1 cellular context compared by ENCODE assay signal in the genomic region with DNA sequence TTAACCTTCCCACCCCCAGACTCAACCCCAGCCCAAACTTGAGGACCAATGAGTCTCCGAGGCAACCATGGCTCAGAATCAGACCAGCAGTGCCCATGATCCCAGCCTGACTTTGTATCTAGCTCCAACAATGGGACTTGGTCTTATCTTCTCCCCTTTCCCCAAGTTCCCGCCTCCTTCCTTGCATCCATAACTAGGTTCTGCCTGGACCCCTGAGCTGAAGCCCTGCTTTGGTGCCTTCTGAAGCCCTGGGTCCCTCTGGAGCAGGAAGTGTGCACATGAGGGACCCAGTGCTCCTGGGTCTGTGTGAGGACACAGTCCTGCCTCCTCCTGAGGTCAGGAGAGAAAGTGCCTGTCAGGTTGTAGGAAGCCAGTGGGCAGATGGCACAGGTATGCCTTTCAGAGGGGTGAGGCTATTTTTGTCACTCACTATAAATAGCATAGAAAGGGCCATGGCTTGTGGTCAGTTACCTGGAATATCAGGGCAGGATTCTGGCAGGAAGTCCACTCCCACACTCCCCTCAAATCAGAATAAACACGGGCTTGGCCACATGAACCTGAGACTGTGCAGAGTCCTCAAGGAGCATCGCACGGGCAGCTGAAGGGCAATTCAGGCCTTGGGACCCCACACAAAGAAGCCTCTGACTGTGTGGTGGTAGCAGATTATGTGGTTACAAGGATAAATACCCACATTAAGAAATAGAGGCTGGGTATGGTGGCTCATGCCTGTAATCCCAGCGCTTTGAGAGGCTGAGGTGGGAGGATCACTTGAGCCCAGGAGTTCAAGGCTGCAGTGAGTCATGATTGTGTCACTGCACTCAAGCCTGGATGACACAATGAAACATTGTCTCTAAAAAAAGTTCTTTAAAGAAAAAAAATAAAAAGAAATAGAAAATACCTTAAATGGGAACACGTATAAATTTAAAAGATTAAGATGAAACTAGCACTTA.
TF ChIP-seq lines count a peak whose summit lies in the region.

No MANE protein-coding gene starts in this region.

TF ChIP-seq in HepG2, 621 proteins besides CTCF, POLR2A, EP300 and RAD21 (continued from another document and continues in another):
- TF ChIP-seq ZNF280D (CRISPR knock-in tag; IDR thresholded peaks at IDR 0.05) (no peak), FOXA3 (CRISPR knock-in tag; IDR thresholded peaks at IDR 0.05) (0 out of 2 replicates have a peak, but pooled peaks have one; percentile 34), GATAD2A (CRISPR knock-in tag; IDR thresholded peaks at IDR 0.05) (peak; percentile 75), ZNF367 (CRISPR knock-in tag; IDR thresholded peaks at IDR 0.05; ENCODE audit: borderline replicate concordance) (no peak), NR2F1 (CRISPR knock-in tag; IDR thresholded peaks at IDR 0.05) (peak in 1 of 2 experiments; percentile 73; a peak in 2 of 4 replicates), CERS6 (CRISPR knock-in tag; IDR thresholded peaks at IDR 0.05) (no peak), HMG20A (CRISPR knock-in tag; IDR thresholded peaks at IDR 0.05; ENCODE audit: borderline replicate concordance) (peak; percentile 74; the same call in 1 of the 2 replicates), NR2F6 (IDR thresholded peaks at IDR 0.05) (peak; percentile 34; the same call in 1 of the 2 replicates), NR2F6 (CRISPR knock-in tag; IDR thresholded peaks at IDR 0.05) (peak; percentile 68), ETV5 (CRISPR knock-in tag; IDR thresholded peaks at IDR 0.05; ENCODE audit: borderline replicate concordance) (peak; percentile 27; the same call in 1 of the 2 replicates), MXI1 (IDR thresholded peaks at IDR 0.05; ENCODE audit: borderline replicate concordance, low read depth, low read length) (no peak), RARA (CRISPR knock-in tag; IDR thresholded peaks at IDR 0.05) (peak; percentile 78), TCF7 (IDR thresholded peaks at IDR 0.05; ENCODE audit: low read depth) (peak; percentile 32; the same call in 1 of the 2 replicates), ZNF441 (CRISPR knock-in tag; IDR thresholded peaks at IDR 0.05; ENCODE audit: borderline replicate concordance) (no peak), SOX13 (IDR thresholded peaks at IDR 0.05) (no peak), SOX13 (CRISPR knock-in tag; conservative IDR thresholded peaks at IDR 0.05 in 1 of 2, IDR thresholded peaks at IDR 0.05 in 1 of 2) (peak in 1 of 2 experiments; percentile 58; a peak in 1 of 4 replicates), ARID5B (CRISPR knock-in tag; IDR thresholded peaks at IDR 0.05) (peak; percentile 87), MED1 (CRISPR knock-in tag; IDR thresholded peaks at IDR 0.05) (0 out of 2 replicates have a peak, but pooled peaks have one; percentile 17), ZFP90 (CRISPR knock-in tag; IDR thresholded peaks at IDR 0.05; ENCODE audit: borderline replicate concordance) (no peak), ZNF235 (CRISPR knock-in tag; IDR thresholded peaks at IDR 0.05; ENCODE audit: borderline replicate concordance) (no peak), EHMT2 (IDR thresholded peaks at IDR 0.05; ENCODE audit: borderline replicate concordance, low read depth, low read length) (peak; percentile 40; the same call in 1 of the 2 replicates), ZNF121 (CRISPR knock-in tag; IDR thresholded peaks at IDR 0.05) (no peak), REL (CRISPR knock-in tag; conservative IDR thresholded peaks at IDR 0.05) (no peak), ZBTB3 (CRISPR knock-in tag; IDR thresholded peaks at IDR 0.05; ENCODE audit: borderline replicate concordance, low read depth) (no peak), KLF16 (CRISPR knock-in tag; IDR thresholded peaks at IDR 0.05) (peak in 1 of 2 experiments; percentile 25; a peak in 1 of 4 replicates), ZNF569 (CRISPR knock-in tag; IDR thresholded peaks at IDR 0.05; ENCODE audit: borderline replicate concordance) (no peak), MEF2D (CRISPR knock-in tag; IDR thresholded peaks at IDR 0.05) (peak; percentile 72; the same call in 1 of the 2 replicates), SOX5 (CRISPR knock-in tag; IDR thresholded peaks at IDR 0.05; ENCODE audit: borderline replicate concordance) (peak; percentile 70; the same call in 1 of the 2 replicates), RCOR2 (CRISPR knock-in tag; IDR thresholded peaks at IDR 0.05) (peak; percentile 40; the same call in 1 of the 2 replicates), ZSCAN31 (CRISPR knock-in tag; IDR thresholded peaks at IDR 0.05; ENCODE audit: low read depth) (no peak), ZNF891 (CRISPR knock-in tag; IDR thresholded peaks at IDR 0.05) (no peak), ZNF878 (CRISPR knock-in tag; IDR thresholded peaks at IDR 0.05) (0 out of 2 replicates have a peak, but pooled peaks have one; percentile 28)
- TF ChIP-seq, protein P1, sequence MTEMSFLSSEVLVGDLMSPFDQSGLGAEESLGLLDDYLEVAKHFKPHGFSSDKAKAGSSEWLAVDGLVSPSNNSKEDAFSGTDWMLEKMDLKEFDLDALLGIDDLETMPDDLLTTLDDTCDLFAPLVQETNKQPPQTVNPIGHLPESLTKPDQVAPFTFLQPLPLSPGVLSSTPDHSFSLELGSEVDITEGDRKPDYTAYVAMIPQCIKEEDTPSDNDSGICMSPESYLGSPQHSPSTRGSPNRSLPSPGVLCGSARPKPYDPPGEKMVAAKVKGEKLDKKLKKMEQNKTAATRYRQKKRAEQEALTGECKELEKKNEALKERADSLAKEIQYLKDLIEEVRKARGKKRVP (CRISPR knock-in tag; IDR thresholded peaks at IDR 0.05), result no peak
- TF ChIP-seq, protein P2, sequence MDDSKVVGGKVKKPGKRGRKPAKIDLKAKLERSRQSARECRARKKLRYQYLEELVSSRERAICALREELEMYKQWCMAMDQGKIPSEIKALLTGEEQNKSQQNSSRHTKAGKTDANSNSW (CRISPR knock-in tag; IDR thresholded peaks at IDR 0.05; ENCODE audit: borderline replicate concordance), result no peak
- TF ChIP-seq, protein P3, sequence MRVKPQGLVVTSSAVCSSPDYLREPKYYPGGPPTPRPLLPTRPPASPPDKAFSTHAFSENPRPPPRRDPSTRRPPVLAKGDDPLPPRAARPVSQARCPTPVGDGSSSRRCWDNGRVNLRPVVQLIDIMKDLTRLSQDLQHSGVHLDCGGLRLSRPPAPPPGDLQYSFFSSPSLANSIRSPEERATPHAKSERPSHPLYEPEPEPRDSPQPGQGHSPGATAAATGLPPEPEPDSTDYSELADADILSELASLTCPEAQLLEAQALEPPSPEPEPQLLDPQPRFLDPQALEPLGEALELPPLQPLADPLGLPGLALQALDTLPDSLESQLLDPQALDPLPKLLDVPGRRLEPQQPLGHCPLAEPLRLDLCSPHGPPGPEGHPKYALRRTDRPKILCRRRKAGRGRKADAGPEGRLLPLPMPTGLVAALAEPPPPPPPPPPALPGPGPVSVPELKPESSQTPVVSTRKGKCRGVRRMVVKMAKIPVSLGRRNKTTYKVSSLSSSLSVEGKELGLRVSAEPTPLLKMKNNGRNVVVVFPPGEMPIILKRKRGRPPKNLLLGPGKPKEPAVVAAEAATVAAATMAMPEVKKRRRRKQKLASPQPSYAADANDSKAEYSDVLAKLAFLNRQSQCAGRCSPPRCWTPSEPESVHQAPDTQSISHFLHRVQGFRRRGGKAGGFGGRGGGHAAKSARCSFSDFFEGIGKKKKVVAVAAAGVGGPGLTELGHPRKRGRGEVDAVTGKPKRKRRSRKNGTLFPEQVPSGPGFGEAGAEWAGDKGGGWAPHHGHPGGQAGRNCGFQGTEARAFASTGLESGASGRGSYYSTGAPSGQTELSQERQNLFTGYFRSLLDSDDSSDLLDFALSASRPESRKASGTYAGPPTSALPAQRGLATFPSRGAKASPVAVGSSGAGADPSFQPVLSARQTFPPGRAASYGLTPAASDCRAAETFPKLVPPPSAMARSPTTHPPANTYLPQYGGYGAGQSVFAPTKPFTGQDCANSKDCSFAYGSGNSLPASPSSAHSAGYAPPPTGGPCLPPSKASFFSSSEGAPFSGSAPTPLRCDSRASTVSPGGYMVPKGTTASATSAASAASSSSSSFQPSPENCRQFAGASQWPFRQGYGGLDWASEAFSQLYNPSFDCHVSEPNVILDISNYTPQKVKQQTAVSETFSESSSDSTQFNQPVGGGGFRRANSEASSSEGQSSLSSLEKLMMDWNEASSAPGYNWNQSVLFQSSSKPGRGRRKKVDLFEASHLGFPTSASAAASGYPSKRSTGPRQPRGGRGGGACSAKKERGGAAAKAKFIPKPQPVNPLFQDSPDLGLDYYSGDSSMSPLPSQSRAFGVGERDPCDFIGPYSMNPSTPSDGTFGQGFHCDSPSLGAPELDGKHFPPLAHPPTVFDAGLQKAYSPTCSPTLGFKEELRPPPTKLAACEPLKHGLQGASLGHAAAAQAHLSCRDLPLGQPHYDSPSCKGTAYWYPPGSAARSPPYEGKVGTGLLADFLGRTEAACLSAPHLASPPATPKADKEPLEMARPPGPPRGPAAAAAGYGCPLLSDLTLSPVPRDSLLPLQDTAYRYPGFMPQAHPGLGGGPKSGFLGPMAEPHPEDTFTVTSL (CRISPR knock-in tag; IDR thresholded peaks at IDR 0.05; ENCODE audit: borderline replicate concordance), result peak; percentile 81; the same call in 1 of the 2 replicates
- TF ChIP-seq, protein P4, sequence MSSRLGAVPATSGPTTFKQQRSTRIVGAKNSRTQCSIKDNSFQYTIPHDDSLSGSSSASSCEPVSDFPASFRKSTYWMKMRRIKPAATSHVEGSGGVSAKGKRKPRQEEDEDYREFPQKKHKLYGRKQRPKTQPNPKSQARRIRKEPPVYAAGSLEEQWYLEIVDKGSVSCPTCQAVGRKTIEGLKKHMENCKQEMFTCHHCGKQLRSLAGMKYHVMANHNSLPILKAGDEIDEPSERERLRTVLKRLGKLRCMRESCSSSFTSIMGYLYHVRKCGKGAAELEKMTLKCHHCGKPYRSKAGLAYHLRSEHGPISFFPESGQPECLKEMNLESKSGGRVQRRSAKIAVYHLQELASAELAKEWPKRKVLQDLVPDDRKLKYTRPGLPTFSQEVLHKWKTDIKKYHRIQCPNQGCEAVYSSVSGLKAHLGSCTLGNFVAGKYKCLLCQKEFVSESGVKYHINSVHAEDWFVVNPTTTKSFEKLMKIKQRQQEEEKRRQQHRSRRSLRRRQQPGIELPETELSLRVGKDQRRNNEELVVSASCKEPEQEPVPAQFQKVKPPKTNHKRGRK (CRISPR knock-in tag; IDR thresholded peaks at IDR 0.05), result no peak; the same call in 1 of the 2 replicates
